9 cellular contexts compared by ENCODE assay signal in genomic region chr15:85443046-85443445, GRCh38.
DNase-seq lines count a peak whose midpoint lies in the region; ATAC-seq and TF ChIP-seq lines count a peak whose summit lies in the region.
"Had no signal": no experiment of that assay in that cellular context is flagged by ENCODE, and none has a peak within 500 bp of the region (broad histone marks: within the 10 kb centered on the region; RNA-seq: fewer than 3 reads in every experiment).

No MANE protein-coding gene starts in this region.

- peak overlapping the region; percentile 32 for H3K27ac Mint-ChIP-seq in chondrocyte (ENCODE audit: unreplicated experiment)

- no peak overlapping the region for H3K4me3 Mint-ChIP-seq in chondrocyte (ENCODE audit: unreplicated experiment)

- H3K9me3 ChIP-seq in A673 (ENCODE audit: low read depth, low read length, poor library complexity, severe bottlenecking) = no peaks in the 10 kb centered on the region

- H3K4me3 ChIP-seq in dorsolateral prefrontal cortex (no peak overlapping the region), A673 (ENCODE audit: low read depth, low read length, poor library complexity, severe bottlenecking) (no peak overlapping the region)

- intact Hi-C loops in dorsolateral prefrontal cortex (cut with DNase I) = no loop called here
- intact Hi-C loops in A673 (cut with micrococcal nuclease; ENCODE audit: unreplicated experiment) = no loop called here

- H3K4me1 Mint-ChIP-seq in chondrocyte (ENCODE audit: low read depth) = peaks cover 29% of the 10 kb centered on the region

- no peaks in the 10 kb centered on the region for H3K36me3 ChIP-seq in A673 (ENCODE audit: insufficient read depth, low read length, poor library complexity, severe bottlenecking)

- peak; percentile 47 for ATAC-seq in GM19395 (IDR thresholded peaks at IDR 0.05; ENCODE audit: unreplicated experiment)
- peak; percentile 41 for ATAC-seq in HG03175 (IDR thresholded peaks at IDR 0.05; ENCODE audit: unreplicated experiment)

- H3K4me1 ChIP-seq in A673 (ENCODE audit: insufficient read depth, low read length, poor library complexity, severe bottlenecking) = peaks cover 39% of the 10 kb centered on the region

- POLR2A ChIA-PET in A673 (lab: Charles Lee; ENCODE audit: low non-redundant PET) = no interaction called here

- DNase-seq in CD1c-positive myeloid dendritic cell (ENCODE audit: extremely low spot score) (peak; percentile 9), chondrocyte (ENCODE audit: low spot score) (no peak), dorsolateral prefrontal cortex (no peak), A673 (ENCODE audit: low spot score) (no peak), NCI-H510A (lab: John Stamatoyannopoulos, UW) (no peak), SIG-M5 (lab: John Stamatoyannopoulos, UW) (no peak)
- DNase-seq: T-helper 9 cell had no signal

- CTCF ChIA-PET in A673 (lab: Charles Lee) = no interaction called here

- H3K27me3 ChIP-seq in dorsolateral prefrontal cortex (no peaks in the 10 kb centered on the region), A673 (replicated peaks; ENCODE audit: insufficient read depth, low read depth, low read length, poor library complexity) (no peaks in the 10 kb centered on the region)

- TF ChIP-seq CTCF in chondrocyte (IDR thresholded peaks at IDR 0.05) (no peak), dorsolateral prefrontal cortex (IDR thresholded peaks at IDR 0.05 in 54 of 56, conservative IDR thresholded peaks at IDR 0.05 in 2 of 56; ENCODE audit: low read depth in 1 of 56, partially characterized antibody in 56 of 56) (no peak), A673 (conservative IDR thresholded peaks at IDR 0.05; ENCODE audit: low read depth, low read length) (no peak)

- no TSS peak for BruUV-seq in A673 (replicated peaks; lab: Mats Ljungman, UMichigan)

- H3K27ac ChIP-seq in dorsolateral prefrontal cortex (no peak overlapping the region), A673 (ENCODE audit: low read depth, low read length, poor library complexity, severe bottlenecking) (no peak overlapping the region)

- no peaks in the 10 kb centered on the region for H3K36me3 Mint-ChIP-seq in chondrocyte (ENCODE audit: low read depth)

- H3K9me3 Mint-ChIP-seq in chondrocyte (ENCODE audit: low read depth) = peaks cover 5% of the 10 kb centered on the region

- H3K27me3 Mint-ChIP-seq in chondrocyte (ENCODE audit: low read depth) = no peaks in the 10 kb centered on the region
